In genomic region chr12:20601668-20602280, GRCh38 we compare ENCODE assay signal across 1 cellular context.
TF ChIP-seq lines count a peak whose summit lies in the region.

No MANE protein-coding gene starts in this region.

TF ChIP-seq in WTC11, 78 proteins besides CTCF, POLR2A, EP300 and RAD21 (continued from another document):
- no peak for TF ChIP-seq ATF2 (CRISPR knock-in tag; IDR thresholded peaks at IDR 0.05; ENCODE audit: borderline replicate concordance, low read depth)
